ENCODE assay signal across 14 cellular contexts in the genomic region with DNA sequence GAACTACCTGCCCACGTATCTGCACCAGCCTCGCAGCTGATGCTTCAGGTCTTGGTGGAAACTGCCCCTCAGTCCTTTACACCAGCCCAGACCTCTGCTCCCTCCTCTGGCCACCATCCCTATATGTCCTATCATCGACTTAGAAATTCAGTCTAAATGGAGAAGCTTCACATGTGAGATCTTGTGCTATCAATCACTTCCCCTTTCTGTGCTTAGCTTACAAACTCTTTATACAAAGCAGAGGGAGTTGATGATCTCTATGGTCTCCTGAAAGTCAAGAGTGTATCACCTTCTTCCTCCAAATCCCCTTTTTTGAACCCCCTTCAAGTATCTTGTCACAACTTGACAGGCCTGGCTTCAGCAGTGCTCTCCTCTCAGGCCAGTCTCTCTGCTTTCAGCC.
"Had no signal": no experiment of that assay in that cellular context is flagged by ENCODE, and none has a peak within 500 bp of the region (broad histone marks: within the 10 kb centered on the region; RNA-seq: fewer than 3 reads in every experiment).

No MANE protein-coding gene starts in this region.

- FAIRE-seq: frontal cortex, TTC549 had no signal

- H3K27ac Mint-ChIP-seq: activated naive CD4-positive, alpha-beta T cell treated with anti-CD3 and anti-CD28 coated beads, Interleukin-2, amount 10 ng/mL, durations not matched to agents 7 days and 5 days; activated T-helper 2 cell treated with anti-CD3 and anti-CD28 coated beads, Interferon-gamma antibody, Interleukin-2, Interleukin-4, amounts not matched to agents 10 μg/mL and 5 μg/mL and 100 μg/mL, durations not matched to agents 14 hours and 24 hours and 36 hours; neural progenitor cell had no signal

- H3K27me3 Mint-ChIP-seq: activated naive CD4-positive, alpha-beta T cell treated with anti-CD3 and anti-CD28 coated beads, Interleukin-2, amount 10 ng/mL, durations not matched to agents 7 days and 5 days; stimulated activated naive CD8-positive, alpha-beta T cell treated with anti-CD3 and anti-CD28 coated beads, Interleukin-15, amount 100 ng/mL, for 72 hours had no signal

- H3K9me3 Mint-ChIP-seq: activated naive CD4-positive, alpha-beta T cell treated with anti-CD3 and anti-CD28 coated beads, Interleukin-2, amount 10 ng/mL, durations not matched to agents 7 days and 5 days; activated T-helper 2 cell treated with anti-CD3 and anti-CD28 coated beads, Interferon-gamma antibody, Interleukin-2, Interleukin-4, amounts not matched to agents 10 μg/mL and 5 μg/mL and 100 μg/mL, durations not matched to agents 14 hours and 24 hours and 36 hours; neural progenitor cell; stimulated activated naive CD8-positive, alpha-beta T cell treated with anti-CD3 and anti-CD28 coated beads, Interleukin-15, amount 100 ng/mL, for 72 hours had no signal

- ATAC-seq: stimulated activated naive CD8-positive, alpha-beta T cell treated with anti-CD3 and anti-CD28 coated beads, Interleukin-15, amount 100 ng/mL, for 72 hours; upper lobe of right lung had no signal

- H3K4me3 Mint-ChIP-seq: activated naive CD4-positive, alpha-beta T cell treated with anti-CD3 and anti-CD28 coated beads, Interleukin-2, amount 10 ng/mL, durations not matched to agents 7 days and 5 days; neural progenitor cell; stimulated activated naive CD8-positive, alpha-beta T cell treated with anti-CD3 and anti-CD28 coated beads, Interleukin-15, amount 100 ng/mL, for 72 hours had no signal

- DNase-seq: activated CD4-positive, alpha-beta T cell treated with anti-CD3 and anti-CD28 coated beads, Interleukin-2, amount 50 U/mL, for 4 hours; activated naive CD4-positive, alpha-beta T cell treated with anti-CD3 and anti-CD28 coated beads, Interleukin-2, amount 10 ng/mL, durations not matched to agents 7 days and 5 days; activated T-cell treated with anti-CD3 and anti-CD28 coated beads for 4 hours; adrenal gland; dermis blood vessel endothelial cell; sigmoid colon; spleen; stimulated activated naive CD8-positive, alpha-beta T cell treated with anti-CD3 and anti-CD28 coated beads, Interleukin-15, amount 100 ng/mL, for 72 hours; T-helper 2 cell; upper lobe of right lung had no signal
